Comparison of ENCODE assay signal across 16 cellular contexts in the genomic region with DNA sequence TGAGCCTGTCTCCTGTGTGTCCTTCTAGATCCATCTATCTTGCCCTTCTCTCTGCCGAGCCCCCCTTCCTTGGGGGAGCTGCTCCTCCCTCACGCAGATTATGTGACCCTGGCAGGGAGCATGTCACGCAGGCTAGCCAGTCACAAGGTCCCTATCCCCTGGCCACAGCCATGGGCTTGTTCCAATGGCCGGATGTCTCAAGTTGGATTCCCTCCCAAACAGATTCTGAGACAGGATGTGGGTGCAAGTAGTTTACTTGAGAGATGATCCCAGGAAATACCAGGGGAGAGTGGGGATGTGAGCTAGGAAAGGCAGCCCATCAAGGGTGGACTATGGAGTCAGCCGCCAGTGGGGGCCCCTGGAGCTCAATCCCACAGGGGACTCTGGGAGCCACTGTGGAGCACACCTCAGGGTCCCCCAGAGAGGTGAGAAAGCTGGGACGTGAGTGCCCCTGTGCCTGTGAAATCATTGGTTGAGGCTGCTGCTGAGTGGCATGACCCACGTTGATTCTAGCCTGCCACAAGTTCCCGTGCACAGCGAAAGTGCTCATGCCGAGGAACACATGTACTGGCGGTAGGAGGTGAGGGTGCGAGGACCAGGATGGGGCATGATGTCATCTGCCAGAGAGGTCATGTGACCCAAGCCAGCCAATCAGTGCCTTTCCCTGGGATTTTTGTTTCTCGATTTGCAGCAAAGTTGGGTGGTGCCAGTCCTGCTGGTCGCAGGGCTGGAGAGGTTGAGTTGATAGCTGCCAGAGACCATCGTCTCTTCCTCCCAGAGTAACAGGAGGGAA.
"Had no signal": no experiment of that assay in that cellular context is flagged by ENCODE, and none has a peak within 500 bp of the region (broad histone marks: within the 10 kb centered on the region; RNA-seq: fewer than 3 reads in every experiment).

No MANE protein-coding gene starts in this region.

- DNase-seq: activated CD4-positive, alpha-beta T cell treated with anti-CD3 and anti-CD28 coated beads for 48 hours; activated effector memory CD4-positive, alpha-beta T cell treated with Interleukin-2 at 50 U/mL for 16 hours; activated T-cell treated with anti-CD3 and anti-CD28 coated beads, Interleukin-2, amount 50 U/mL, for 24 hours; dorsolateral prefrontal cortex; immature natural killer cell; mammary epithelial cell; stimulated activated CD4-positive, alpha-beta T cell treated with anti-CD3 and anti-CD28 coated beads, Interleukin-2, amount 100 ng/mL, for 48 hours; stimulated activated naive CD8-positive, alpha-beta T cell treated with anti-CD3 and anti-CD28 coated beads, Interleukin-15, Interleukin-2, amounts not matched to agents 100 U/mL and 50 U/mL, for 24 hours; T-cell; T1000; upper lobe of right lung had no signal

- H3K4me1 ChIP-seq: upper lobe of right lung had no signal

- H3K27ac ChIP-seq: breast epithelium, dorsolateral prefrontal cortex, ovary, suprapubic skin, upper lobe of right lung, VCaP had no signal

- H3K9me3 ChIP-seq: breast epithelium, ovary, suprapubic skin, upper lobe of right lung had no signal

- H3K36me3 ChIP-seq: breast epithelium, ovary, suprapubic skin, upper lobe of right lung had no signal

- H3K27me3 ChIP-seq: breast epithelium, dorsolateral prefrontal cortex, ovary, suprapubic skin, upper lobe of right lung had no signal

- H3K4me3 ChIP-seq: breast epithelium, dorsolateral prefrontal cortex, ovary, suprapubic skin, upper lobe of right lung had no signal

- ATAC-seq: activated naive CD4-positive, alpha-beta T cell treated with anti-CD3 and anti-CD28 coated beads, Interleukin-2, amount 50 U/mL, for 72 hours; stimulated activated naive CD8-positive, alpha-beta T cell treated with anti-CD3 and anti-CD28 coated beads, Interleukin-15, Interleukin-2, amounts not matched to agents 100 U/mL and 50 U/mL, for 24 hours; T-cell; upper lobe of right lung had no signal
